ENCODE assay signal across 11 cellular contexts in genomic region chr5:139765040-139765408, GRCh38. TPM values are rescaled to one million over a fixed set of nuclear protein-coding genes. Genes with fewer than 3 reads are reported as not detected.
DNase-seq lines count a peak whose midpoint lies in the region; ATAC-seq, FAIRE-seq and TF ChIP-seq lines count a peak whose summit lies in the region.
"Had no signal": no experiment of that assay in that cellular context is flagged by ENCODE, and none has a peak within 500 bp of the region (broad histone marks: within the 10 kb centered on the region; RNA-seq: fewer than 3 reads in every experiment).

No MANE protein-coding gene starts in this region.

- CTCF ChIA-PET in A549 (lab: Yijun Ruan, JAX) (interaction anchor here (0.6 to 9.0 kb wide), 84 partner anchors 8 to 958 kb away, joined by 3 to 267 read pairs (median 5); partner anchors contain the start of gene CXXC5), Caco-2 (lab: Charles Lee) (interaction anchor here (0.6 to 2.5 kb wide), 19 partner anchors 8 to 316 kb away, joined by 3 to 46 read pairs (median 5); partner anchors contain the start of gene CXXC5)
- CTCF ChIA-PET in activated CD4-positive, alpha-beta memory T cell treated with anti-CD3 and anti-CD28 coated beads for 36 hours (lab: Charles Lee): interaction anchor here (0.6 to 5.8 kb wide), 46 partner anchors 8 to 687 kb away, joined by 3 to 145 read pairs (median 5); partner anchors contain the start of gene PAIP2

- ATAC-seq in A549: peak; percentile 4 to 8; a peak in 4 of 6 replicates
- no peak for ATAC-seq in memory B cell (ENCODE audit: low read depth)
- no peak for ATAC-seq in HG03520 (IDR thresholded peaks at IDR 0.05; ENCODE audit: unreplicated experiment)

- no peaks in the 10 kb centered on the region for H3K9me3 Mint-ChIP-seq in Caco-2 (ENCODE audit: unreplicated experiment)
- H3K9me3 Mint-ChIP-seq in activated CD4-positive, alpha-beta memory T cell treated with anti-CD3 and anti-CD28 coated beads for 36 hours: no peaks in the 10 kb centered on the region
- no peaks in the 10 kb centered on the region for H3K9me3 Mint-ChIP-seq in memory B cell
- H3K9me3 Mint-ChIP-seq: activated naive CD4-positive, alpha-beta T cell treated with anti-CD3 and anti-CD28 coated beads, Interleukin-2, amount 50 U/mL, for 72 hours had no signal

- TF ChIP-seq POLR2A in A549 (IDR thresholded peaks at IDR 0.05; ENCODE audit: low read length) (no peak), uterus (IDR thresholded peaks at IDR 0.05) (no peak)

- intact Hi-C loops in Caco-2 (cut with micrococcal nuclease; ENCODE audit: unreplicated experiment) (loop anchor here (1.0 kb wide), 1 partner anchor 132 kb away; no protein-coding TSS in a partner anchor), uterus (cut with DNase I; ENCODE audit: low total_unique reads) (loop anchor here (2.0 to 10.0 kb wide), 2 partner anchors 130 to 340 kb away; no protein-coding TSS in a partner anchor)
- intact Hi-C loops in activated CD4-positive, alpha-beta memory T cell treated with anti-CD3 and anti-CD28 coated beads for 36 hours (cut with micrococcal nuclease): loop anchor here (1.0 to 5.0 kb wide), 2 partner anchors 132 to 343 kb away; no protein-coding TSS in a partner anchor

- DNase-seq in A549 (ENCODE audit: low read depth in 1 of 2, low spot score in 1 of 2) (no peak), Caco-2 (no peak), memory B cell (ENCODE audit: low spot score in 2 of 2) (no peak), cerebellum (ENCODE audit: low spot score) (no peak), amniotic stem cell (lab: John Stamatoyannopoulos, UW) (no peak), uterus (no peak)
- no peak for DNase-seq in activated CD4-positive, alpha-beta memory T cell treated with anti-CD3 and anti-CD28 coated beads for 36 hours
- DNase-seq: NCI-H1417 treated with DMSO at 0.1 percent for 48 hours had no signal

- no peak for FAIRE-seq in A549 (lab: Jason Lieb, UNC)
- FAIRE-seq: TTC549 had no signal

- H3K4me3 ChIP-seq in A549 (no peak overlapping the region), Caco-2 (ENCODE audit: low read depth, low read length) (no peak overlapping the region), uterus (no peak overlapping the region)

- H3K4me1 Mint-ChIP-seq in Caco-2 (ENCODE audit: low read depth, unreplicated experiment): peaks cover 6% of the 10 kb centered on the region
- peaks cover 15% of the 10 kb centered on the region for H3K4me1 Mint-ChIP-seq in activated CD4-positive, alpha-beta memory T cell treated with anti-CD3 and anti-CD28 coated beads for 36 hours (ENCODE audit: low read depth)
- H3K4me1 Mint-ChIP-seq in memory B cell: peaks cover 28% of the 10 kb centered on the region

- H3K9me3 ChIP-seq in A549 (no peaks in the 10 kb centered on the region), Caco-2 (no peaks in the 10 kb centered on the region), uterus (no peaks in the 10 kb centered on the region)

- H3K36me3 ChIP-seq in Caco-2 (ENCODE audit: control insufficient read depth, insufficient read depth, low read length) (no peaks in the 10 kb centered on the region), uterus (no peaks in the 10 kb centered on the region)

- TF ChIP-seq CTCF in A549 (IDR thresholded peaks at IDR 0.05) (no peak), Caco-2 (IDR thresholded peaks at IDR 0.05; ENCODE audit: insufficient read depth in 1 of 2, low read depth in 1 of 2, low read length in 1 of 2, severe bottlenecking in 1 of 2, unreplicated experiment in 1 of 2) (no peak), uterus (IDR thresholded peaks at IDR 0.05) (no peak)

- H3K27me3 ChIP-seq in Caco-2 (replicated peaks; ENCODE audit: control insufficient read depth, insufficient read depth, low read length) (no peaks in the 10 kb centered on the region), uterus (no peaks in the 10 kb centered on the region)

- H3K27ac Mint-ChIP-seq in Caco-2 (ENCODE audit: unreplicated experiment) (no peak overlapping the region), memory B cell (peak overlapping the region; percentile 92)
- no peak overlapping the region for H3K27ac Mint-ChIP-seq in activated CD4-positive, alpha-beta memory T cell treated with anti-CD3 and anti-CD28 coated beads for 36 hours
- H3K27ac Mint-ChIP-seq: activated naive CD4-positive, alpha-beta T cell treated with anti-CD3 and anti-CD28 coated beads, Interleukin-2, amount 50 U/mL, for 72 hours had no signal

- H3K4me1 ChIP-seq in A549: no peaks in the 10 kb centered on the region
- H3K4me1 ChIP-seq in Caco-2: peaks cover 9% of the 10 kb centered on the region; the same call in 1 of the 2 replicates
- peaks cover 0 to 5% of the 10 kb centered on the region in 2 donors for H3K4me1 ChIP-seq in uterus

- peak overlapping the region in 1 of 2 experiments; percentile 92; a peak in 2 of 6 replicates for H3K27ac ChIP-seq in A549
- H3K27ac ChIP-seq in uterus: no peak overlapping the region

- H3K4me2 ChIP-seq in A549: peak overlapping the region; percentile 63

- no peak for TF ChIP-seq RAD21 in A549 (conservative IDR thresholded peaks at IDR 0.05 in 1 of 2, IDR thresholded peaks at IDR 0.05 in 1 of 2)

- no TSS peak for BruUV-seq in Caco-2 (replicated peaks; lab: Mats Ljungman, UMichigan)

- H3K36me3 Mint-ChIP-seq in Caco-2 (ENCODE audit: insufficient read depth, unreplicated experiment) (no peaks in the 10 kb centered on the region), memory B cell (no peaks in the 10 kb centered on the region)
- no peaks in the 10 kb centered on the region for H3K36me3 Mint-ChIP-seq in activated CD4-positive, alpha-beta memory T cell treated with anti-CD3 and anti-CD28 coated beads for 36 hours
- H3K36me3 Mint-ChIP-seq: activated naive CD4-positive, alpha-beta T cell treated with anti-CD3 and anti-CD28 coated beads, Interleukin-2, amount 50 U/mL, for 72 hours had no signal

- no peaks in the 10 kb centered on the region for H3K27me3 Mint-ChIP-seq in Caco-2 (ENCODE audit: insufficient read depth, unreplicated experiment)
- peaks cover 33% of the 10 kb centered on the region for H3K27me3 Mint-ChIP-seq in activated CD4-positive, alpha-beta memory T cell treated with anti-CD3 and anti-CD28 coated beads for 36 hours
- peaks cover 19% of the 10 kb centered on the region for H3K27me3 Mint-ChIP-seq in memory B cell

- peak overlapping the region; percentile 67 for H3K4me3 Mint-ChIP-seq in Caco-2 (ENCODE audit: unreplicated experiment)
- H3K4me3 Mint-ChIP-seq in activated CD4-positive, alpha-beta memory T cell treated with anti-CD3 and anti-CD28 coated beads for 36 hours: peak overlapping the region; percentile 50
- H3K4me3 Mint-ChIP-seq in memory B cell: peak overlapping the region; percentile 77

- TF ChIP-seq EP300 in A549 (IDR thresholded peaks at IDR 0.05): no peak

- POLR2A ChIA-PET in A549 (lab: Yijun Ruan, JAX) (interaction anchor here (0.5 kb wide), 1 partner anchor 37 kb away, joined by 5 read pairs; no protein-coding TSS in a partner anchor), Caco-2 (lab: Charles Lee) (interaction anchor here (1.0 kb wide), 1 partner anchor 117 kb away, joined by 4 read pairs; the partner anchor contains the start of gene CXXC5)
- POLR2A ChIA-PET in activated CD4-positive, alpha-beta memory T cell treated with anti-CD3 and anti-CD28 coated beads for 36 hours (lab: Charles Lee): interaction anchor here (1.0 to 1.4 kb wide), 2 partner anchors 129 to 131 kb away, joined by 4 to 8 read pairs; no protein-coding TSS in a partner anchor

- 38% methylated on average over 9 of the region's 9 CpGs for WGBS in A549 (ENCODE audit: missing lambda C conversion rate)

TF ChIP-seq in A549, 52 proteins besides CTCF, POLR2A, EP300 and RAD21:
- TF ChIP-seq ZFP36 (IDR thresholded peaks at IDR 0.05; ENCODE audit: borderline replicate concordance, partially characterized antibody) (no peak), FOXS1 (CRISPR knock-in tag; IDR thresholded peaks at IDR 0.05) (no peak), HEYL (CRISPR knock-in tag; IDR thresholded peaks at IDR 0.05) (no peak), EHF (CRISPR knock-in tag; IDR thresholded peaks at IDR 0.05) (no peak), BHLHE40 (IDR thresholded peaks at IDR 0.05; ENCODE audit: low read depth, low read length) (no peak), JUN (IDR thresholded peaks at IDR 0.05) (no peak), NFE2L2 (conservative IDR thresholded peaks at IDR 0.05; ENCODE audit: low read length) (no peak), SREBF2 (IDR thresholded peaks at IDR 0.05) (no peak)
- TF ChIP-seq, protein P1, sequence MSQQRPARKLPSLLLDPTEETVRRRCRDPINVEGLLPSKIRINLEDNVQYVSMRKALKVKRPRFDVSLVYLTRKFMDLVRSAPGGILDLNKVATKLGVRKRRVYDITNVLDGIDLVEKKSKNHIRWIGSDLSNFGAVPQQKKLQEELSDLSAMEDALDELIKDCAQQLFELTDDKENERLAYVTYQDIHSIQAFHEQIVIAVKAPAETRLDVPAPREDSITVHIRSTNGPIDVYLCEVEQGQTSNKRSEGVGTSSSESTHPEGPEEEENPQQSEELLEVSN (IDR thresholded peaks at IDR 0.05; ENCODE audit: borderline replicate concordance, low read depth): no peak
TF ChIP-seq in A549: peak in this region for 0.

RNA-seq across cellular contexts. Expression of gene PSD2, which starts 30.6 kb away (rescaled TPM):
- polyA plus RNA-seq in A549 (2011; rRNA removed) (0.03 TPM in 1 of 2 replicates, not detected in the other), A549 (2017; fragmentation: RNase III; extraction: RNeasy Plus Mini Kit Qiagen cat#74134 plus additional on column Dnase treatment) (0.03 to 0.05 TPM (median 0.03 TPM) in 3 replicates)
- 0.01 TPM in 2 replicates for polyA plus RNA-seq in A549 (2012; cell fraction: cytosol; rRNA removed)
- polyA plus RNA-seq in A549 (2012; cell fraction: nucleus; rRNA removed): 0.02 and 0.11 TPM in 2 replicates
- polyA minus RNA-seq in A549 (2011; rRNA and poly(A)+ RNA removed): 0.08 TPM in 1 of 2 replicates, not detected in the other
- total RNA-seq in Caco-2 (2022) (0.09 and 0.12 TPM in 2 replicates), cerebellum (16.7 TPM), uterus (under 1 TPM in 2 of 4 donors, not detected in 2; 0.30 to 0.76 TPM)
- total RNA-seq in activated CD4-positive, alpha-beta memory T cell treated with anti-CD3 and anti-CD28 coated beads for 36 hours: not detected
- total RNA-seq: activated naive CD4-positive, alpha-beta T cell treated with anti-CD3 and anti-CD28 coated beads, Interleukin-2, amount 50 U/mL, for 72 hours had no signal

Comparison
In these comparisons a context has a peak if more than half of its experiments do, and no peak if none do; other contexts are left out.
1. ATAC-seq: peak in A549 (2 of 2); none in memory B cell (single experiment) and HG03520 (single experiment).
2. RNA of gene PSD2, which starts 30.6 kb away (total RNA-seq): 16.7 TPM in cerebellum (single experiment); 0.30 to 0.76 TPM in uterus, 0.09 to 0.12 TPM in Caco-2 and not detected in activated CD4-positive, alpha-beta memory T cell treated with anti-CD3 and anti-CD28 coated beads for 36 hours; every median in the first group is over 10 times any median in the second.
3. Peak in every context shown above with its lines, with median percentiles within 50 percentile points of each other: H3K4me3 Mint-ChIP-seq.